In the genomic region with DNA sequence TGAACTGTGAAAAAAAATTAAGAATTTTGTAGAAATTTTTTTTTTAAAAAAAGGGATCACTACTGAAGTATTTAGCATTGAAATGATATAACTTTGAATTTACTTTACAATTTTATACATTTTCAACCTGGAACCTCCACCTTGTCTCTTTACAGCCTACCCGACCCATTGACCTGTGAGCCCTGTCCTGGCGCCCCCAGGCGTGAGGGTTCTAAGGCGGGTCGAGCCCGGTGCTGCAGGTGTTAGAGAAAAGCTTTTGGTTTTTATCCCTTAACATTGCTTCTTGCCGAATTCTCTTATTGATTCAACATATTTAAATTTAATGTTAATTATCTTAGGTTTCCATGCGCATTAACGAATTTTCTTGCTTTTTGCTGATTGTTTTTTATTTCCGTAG, we compare ENCODE assay signal across 8 cellular contexts. TPM values are rescaled to one million over a fixed set of nuclear protein-coding genes. Genes with fewer than 3 reads are reported as not detected.
DNase-seq lines count a peak whose midpoint lies in the region; ATAC-seq, FAIRE-seq and TF ChIP-seq lines count a peak whose summit lies in the region.

No MANE protein-coding gene starts in this region.

- no peak overlapping the region for H4K91ac ChIP-seq in H9 (ENCODE audit: insufficient read length, low read depth, low read length)

- H4K20me1 ChIP-seq in H9 (ENCODE audit: control insufficient read depth, insufficient read depth, insufficient read length) (no peaks in the 10 kb centered on the region), hepatocyte (ENCODE audit: insufficient read depth, poor library complexity, severe bottlenecking) (no peaks in the 10 kb centered on the region)

- H2BK20ac ChIP-seq in H9 (ENCODE audit: low read depth, low read length, poor library complexity, severe bottlenecking) = no peak overlapping the region

- no peak overlapping the region for H2BK120ac ChIP-seq in H9 (ENCODE audit: low read depth, low read length, poor library complexity, severe bottlenecking)

- POLR2A ChIA-PET in T-cell (lab: Charles Lee) = interaction anchor here (0.6 to 1.5 kb wide), 3 partner anchors 551 to 779 kb away, joined by 4 to 5 read pairs (median 4); partner anchors contain the start of genes NCBP1 (in 2 of the 2) and TSTD2 (in 2 of the 2)

- ATAC-seq in T-cell (replicated peaks in 1 of 4) = no peak
- ATAC-seq in GM21423 (IDR thresholded peaks at IDR 0.05; ENCODE audit: unreplicated experiment) = no peak

- H3K27me3 ChIP-seq in H9 (ENCODE audit: insufficient read depth, low read length) (no peaks in the 10 kb centered on the region), hepatocyte (no peaks in the 10 kb centered on the region), skeletal muscle satellite cell (ENCODE audit: control insufficient read depth, insufficient read depth, low read length) (no peaks in the 10 kb centered on the region)

- no peak overlapping the region for H2AK5ac ChIP-seq in H9 (ENCODE audit: insufficient read length, low read length)

- no peaks in the 10 kb centered on the region for H3K9me2 ChIP-seq in hepatocyte (replicated peaks; ENCODE audit: insufficient read depth)

- H3K79me1 ChIP-seq in H9 (ENCODE audit: insufficient read depth, low read depth, low read length, poor library complexity, severe bottlenecking) = no peaks in the 10 kb centered on the region

- H3K36me3 Mint-ChIP-seq in H9 (ENCODE audit: insufficient read depth in 1 of 3, low read depth in 3 of 3) (peaks cover 0 to 13% (median 13%) of the 10 kb centered on the region in 3 experiments; a peak in 6 of 7 replicates), T-cell (peaks cover 6% of the 10 kb centered on the region)

- no peaks in the 10 kb centered on the region for H3K79me2 ChIP-seq in H9 (ENCODE audit: insufficient read depth, low read length)
- H3K79me2 ChIP-seq in hepatocyte = peaks cover 39% of the 10 kb centered on the region

- peak overlapping the region; percentile 95 to 99 for H3K4me3 Mint-ChIP-seq in H9
- H3K4me3 Mint-ChIP-seq in T-cell = peak overlapping the region; percentile 98 to 100 (median 100)

- H3K27me3 Mint-ChIP-seq in H9 (ENCODE audit: low read depth) (peaks cover 2% of the 10 kb centered on the region), T-cell (no peaks in the 10 kb centered on the region)

- H3K9me3 Mint-ChIP-seq in H9 (peaks cover 0 to 2% of the 10 kb centered on the region in 2 experiments; a peak in 1 of 5 replicates), T-cell (no peaks in the 10 kb centered on the region)

- H3K27ac ChIP-seq in H9 (ENCODE audit: insufficient read length, low read depth, low read length) (no peak overlapping the region), hepatocyte (no peak overlapping the region), substantia nigra (ENCODE audit: low read depth, low read length, poor library complexity, severe bottlenecking) (no peak overlapping the region)

- H3K9me3 ChIP-seq in H9 (ENCODE audit: control insufficient read depth, low read depth, low read length) = no peaks in the 10 kb centered on the region
- peaks cover 4% of the 10 kb centered on the region for H3K9me3 ChIP-seq in hepatocyte (ENCODE audit: low read depth)
- no peaks in the 10 kb centered on the region for H3K9me3 ChIP-seq in skeletal muscle satellite cell (replicated peaks; ENCODE audit: low read length)

- no peak for FAIRE-seq in frontal cortex (lab: Jason Lieb, UNC)

- no peak overlapping the region for H3K14ac ChIP-seq in H9 (ENCODE audit: insufficient read depth, low read length)

- H2AFZ ChIP-seq in H9 (ENCODE audit: low read length) (no peak overlapping the region), hepatocyte (peak overlapping the region; percentile 3)

- H3K18ac ChIP-seq in H9 (ENCODE audit: insufficient read length, low read depth, low read length) = no peak overlapping the region

- no peak overlapping the region for H2BK5ac ChIP-seq in H9 (ENCODE audit: insufficient read length, low read length)

- H3K4me1 ChIP-seq in H9 (ENCODE audit: insufficient read depth, low read length) (no peaks in the 10 kb centered on the region; the same call in 1 of the 2 replicates), hepatocyte (ENCODE audit: insufficient read depth) (peaks cover 27% of the 10 kb centered on the region), skeletal muscle satellite cell (ENCODE audit: control insufficient read depth, insufficient read depth, low read length) (peaks cover 14% of the 10 kb centered on the region)

- H3K23ac ChIP-seq in H9 (ENCODE audit: insufficient read length, low read depth, low read length) = no peak overlapping the region

- no peak overlapping the region for H3K4ac ChIP-seq in H9 (ENCODE audit: low read depth, low read length)

- peaks cover 11% of the 10 kb centered on the region for H3K23me2 ChIP-seq in H9 (ENCODE audit: insufficient read length, low read depth, low read length, poor library complexity, severe bottlenecking)

- no peak overlapping the region for H2BK12ac ChIP-seq in H9 (ENCODE audit: insufficient read length, low read depth, low read length)

- H3K27ac Mint-ChIP-seq in H9 (peak overlapping the region in 1 of 3 experiments; percentile 2; a peak in 2 of 7 replicates), T-cell (no peak overlapping the region)

- H3K4me1 Mint-ChIP-seq in H9 (peaks cover 48 to 52% of the 10 kb centered on the region in 2 experiments), T-cell (peaks cover 40 to 45% (median 42%) of the 10 kb centered on the region in 3 donors)

- H3K4me3 ChIP-seq in hepatocyte (no peak overlapping the region), skeletal muscle satellite cell (ENCODE audit: low read length) (peak overlapping the region; percentile 89)

- no peak overlapping the region for H4K5ac ChIP-seq in H9 (ENCODE audit: insufficient read length, low read depth, low read length)

- H3K36me3 ChIP-seq in hepatocyte (replicated peaks; ENCODE audit: insufficient read depth, low read depth) (no peaks in the 10 kb centered on the region), skeletal muscle satellite cell (ENCODE audit: insufficient read depth, low read length) (no peaks in the 10 kb centered on the region)

- DNase-seq in H9 (peak; percentile 43), T-cell (no peak), hepatocyte (ENCODE audit: low spot score) (no peak), 8988T (no peak), frontal cortex (ENCODE audit: low spot score in 2 of 2) (no peak), substantia nigra (lab: John Stamatoyannopoulos, UW) (no peak)

- H3T11ph ChIP-seq in H9 (ENCODE audit: low read length) = no peak overlapping the region

- no peak overlapping the region for H4K8ac ChIP-seq in H9 (replicated peaks; ENCODE audit: insufficient read length, low read depth, low read length)

- H2BK15ac ChIP-seq in H9 (ENCODE audit: low read depth, low read length) = no peak overlapping the region

- TF ChIP-seq CTCF in H9 (conservative IDR thresholded peaks at IDR 0.05) (0 out of 3 replicates have a peak, but pooled peaks have one; percentile 18), hepatocyte (IDR thresholded peaks at IDR 0.05; ENCODE audit: poor library complexity) (no peak)

- CTCF ChIA-PET in T-cell (lab: Charles Lee) = interaction anchor here in 1 of 2 donors (0.6 to 1.8 kb wide), 10 partner anchors 20 to 761 kb away, joined by 3 to 6 read pairs (median 4); partner anchors contain the start of gene TDRD7

- H3K4me2 ChIP-seq in H9 (ENCODE audit: insufficient read depth, insufficient read length, low read length) = peak overlapping the region; percentile 97
- H3K4me2 ChIP-seq in hepatocyte = peak overlapping the region; percentile 71
- H3K4me2 ChIP-seq in skeletal muscle satellite cell (ENCODE audit: low read length) = peak overlapping the region; percentile 88

- no peak overlapping the region for H3K9ac ChIP-seq in H9 (ENCODE audit: extremely low read depth, insufficient read length, low read length)
- H3K9ac ChIP-seq in skeletal muscle satellite cell (ENCODE audit: low read depth, low read length) = peak overlapping the region; percentile 84

- no peak overlapping the region for H3K56ac ChIP-seq in H9 (ENCODE audit: insufficient read length, low read depth, low read length)

- no CpG with 5 or more reads among the region's 10 CpGs for WGBS in H9 (ENCODE audit: extremely low coverage, insufficient read length, low lambda C conversion rate)
- WGBS in hepatocyte (ENCODE audit: low lambda C conversion rate, missing lambda C conversion rate) = 40% methylated on average over 10 of the region's 10 CpGs

RNA-seq across cellular contexts. Expression of gene ZNF782, which starts 0.6 kb away (rescaled TPM):
- total RNA-seq in H9 (2021) (4.7 and 4.9 TPM in 2 replicates), T-cell (10 to 100 TPM in 2 of 5 donors, 1 to 10 TPM in 3; 8.8 to 16.2 (median 9.5) TPM), hepatocyte (7.0 and 10.7 TPM in 2 replicates), frontal cortex (48.5 TPM)
- polyA plus RNA-seq in hepatocyte = 3.5 and 4.0 TPM in 2 replicates
- 2.8 and 3.3 TPM in 2 replicates for total RNA-seq in skeletal muscle satellite cell (2012; rRNA removed)
